In the genomic region with DNA sequence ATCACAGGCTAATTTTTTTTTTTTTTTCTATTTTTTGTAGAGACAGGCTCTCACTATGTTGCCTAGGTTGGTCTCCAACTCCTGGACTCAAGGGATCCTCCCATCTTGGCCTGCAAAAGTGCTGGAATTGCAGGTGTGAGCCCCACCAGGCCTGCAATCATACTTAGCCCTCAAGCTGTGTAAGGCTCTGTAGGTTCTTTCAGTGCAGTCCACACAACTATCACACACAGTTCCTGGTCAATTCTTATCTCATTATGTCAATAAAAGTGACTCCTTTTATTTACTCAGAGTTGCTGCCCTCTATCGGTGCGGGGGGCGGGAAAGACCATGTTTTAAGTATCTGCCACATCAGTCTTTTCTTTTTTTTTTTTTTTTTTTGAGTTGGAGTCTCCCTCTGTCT, we compare ENCODE assay signal across 9 cellular contexts. TPM values are rescaled to one million over a fixed set of nuclear protein-coding genes. Genes with fewer than 3 reads are reported as not detected.
DNase-seq lines count a peak whose midpoint lies in the region; ATAC-seq and TF ChIP-seq lines count a peak whose summit lies in the region.
"Had no signal": no experiment of that assay in that cellular context is flagged by ENCODE, and none has a peak within 500 bp of the region (broad histone marks: within the 10 kb centered on the region; RNA-seq: fewer than 3 reads in every experiment).

No MANE protein-coding gene starts in this region.

- intact Hi-C loops in activated CD4-positive, alpha-beta T cell treated with anti-CD3 and anti-CD28 coated beads for 36 hours (cut with DNase I, micrococcal nuclease) = no loop called here
- intact Hi-C loops in body of pancreas (cut with DNase I) = no loop called here

- CTCF ChIA-PET in activated CD4-positive, alpha-beta T cell treated with anti-CD3 and anti-CD28 coated beads for 36 hours (lab: Charles Lee) = interaction anchor here (0.7 to 0.9 kb wide), 2 partner anchors 87 to 178 kb away, joined by 3 read pairs; no protein-coding TSS in a partner anchor

- no peaks in the 10 kb centered on the region for H3K9me3 Mint-ChIP-seq in activated CD4-positive, alpha-beta T cell treated with anti-CD3 and anti-CD28 coated beads for 36 hours (ENCODE audit: low read depth)
- no peaks in the 10 kb centered on the region for H3K9me3 Mint-ChIP-seq in neural crest cell
- H3K9me3 Mint-ChIP-seq in T-helper 2 cell treated with Interferon-gamma antibody and Interleukin-4, amounts not matched to agents 5 μg/mL and 100 μg/mL, for 36 hours = no peaks in the 10 kb centered on the region

- TF ChIP-seq CTCF in NB4 (IDR thresholded peaks at IDR 0.05; ENCODE audit: low read depth, low read length) (peak; percentile 25), body of pancreas (IDR thresholded peaks at IDR 0.05) (peak in 6 of 7 experiments; percentile 24 to 86 (median 72)), neural crest cell (conservative IDR thresholded peaks at IDR 0.05) (peak; percentile 61)

- no peaks in the 10 kb centered on the region for H3K36me3 ChIP-seq in body of pancreas (replicated peaks in 1 of 2; ENCODE audit: insufficient read depth in 1 of 2, low read depth in 2 of 2)

- no peak overlapping the region for H3K4me3 ChIP-seq in NB4 (ENCODE audit: low read depth, low read length)
- no peak overlapping the region for H3K4me3 ChIP-seq in body of pancreas

- H3K4me3 Mint-ChIP-seq in activated CD4-positive, alpha-beta T cell treated with anti-CD3 and anti-CD28 coated beads for 36 hours = no peak overlapping the region
- H3K4me3 Mint-ChIP-seq in neural crest cell = no peak overlapping the region
- H3K4me3 Mint-ChIP-seq in T-helper 2 cell treated with Interferon-gamma antibody and Interleukin-4, amounts not matched to agents 5 μg/mL and 100 μg/mL, for 36 hours = no peak overlapping the region

- whole genome bisulfite sequencing in body of pancreas, 2 donors = 3 to 8% methylated on average over 3 of the region's 3 CpGs

- peak; percentile 48 for DNase-seq in activated CD4-positive, alpha-beta T cell treated with anti-CD3 and anti-CD28 coated beads for 36 hours
- no peak for DNase-seq in activated CD4-positive, alpha-beta T cell treated with anti-CD3 and anti-CD28 coated beads, Interleukin-2, amount 50 U/mL, for 48 hours
- DNase-seq in NB4 (ENCODE audit: low read depth) (peak; percentile 60), body of pancreas (peak; percentile 79 to 87 (median 82)), neural crest cell (ENCODE audit: low read depth, low spot score) (peak; percentile 5), DMS114 treated with DMSO at 0.1 percent for 48 hours (lab: John Stamatoyannopoulos, UW; ENCODE audit: unreplicated experiment) (no peak)
- no peak for DNase-seq in T-helper 2 cell treated with Interferon-gamma antibody and Interleukin-4, amounts not matched to agents 5 μg/mL and 100 μg/mL, for 36 hours (ENCODE audit: low spot score)
- DNase-seq: DND-41 had no signal

- H3K27me3 Mint-ChIP-seq in activated CD4-positive, alpha-beta T cell treated with anti-CD3 and anti-CD28 coated beads for 36 hours = no peaks in the 10 kb centered on the region
- no peaks in the 10 kb centered on the region for H3K27me3 Mint-ChIP-seq in neural crest cell (ENCODE audit: low read depth)
- H3K27me3 Mint-ChIP-seq in T-helper 2 cell treated with Interferon-gamma antibody and Interleukin-4, amounts not matched to agents 5 μg/mL and 100 μg/mL, for 36 hours (ENCODE audit: low read depth) = no peaks in the 10 kb centered on the region

- peak overlapping the region in 3 of 4 donors; percentile 33 to 58 (median 58) for H3K27ac ChIP-seq in body of pancreas

- no peaks in the 10 kb centered on the region for H3K27me3 ChIP-seq in body of pancreas

- no peaks in the 10 kb centered on the region for H3K36me3 Mint-ChIP-seq in activated CD4-positive, alpha-beta T cell treated with anti-CD3 and anti-CD28 coated beads for 36 hours (ENCODE audit: low read depth)
- H3K36me3 Mint-ChIP-seq in neural crest cell (ENCODE audit: low read depth) = no peaks in the 10 kb centered on the region
- no peaks in the 10 kb centered on the region for H3K36me3 Mint-ChIP-seq in T-helper 2 cell treated with Interferon-gamma antibody and Interleukin-4, amounts not matched to agents 5 μg/mL and 100 μg/mL, for 36 hours (ENCODE audit: low read depth)

- no peaks in the 10 kb centered on the region for H3K9me3 ChIP-seq in body of pancreas

- peaks cover 23% of the 10 kb centered on the region for H3K4me1 ChIP-seq in body of pancreas

- no peak for ATAC-seq in activated CD4-positive, alpha-beta T cell treated with anti-CD3 and anti-CD28 coated beads for 36 hours
- ATAC-seq in body of pancreas (peak; percentile 99), GM21447 (IDR thresholded peaks at IDR 0.05; ENCODE audit: unreplicated experiment) (no peak)

- no peak for TF ChIP-seq POLR2A in NB4 (IDR thresholded peaks at IDR 0.05; ENCODE audit: extremely low read depth, insufficient read length)
- no peak for TF ChIP-seq POLR2A in body of pancreas (IDR thresholded peaks at IDR 0.05)

- no peaks in the 10 kb centered on the region for H3K4me1 Mint-ChIP-seq in activated CD4-positive, alpha-beta T cell treated with anti-CD3 and anti-CD28 coated beads for 36 hours
- H3K4me1 Mint-ChIP-seq in neural crest cell = peaks cover 15% of the 10 kb centered on the region
- no peaks in the 10 kb centered on the region for H3K4me1 Mint-ChIP-seq in T-helper 2 cell treated with Interferon-gamma antibody and Interleukin-4, amounts not matched to agents 5 μg/mL and 100 μg/mL, for 36 hours (ENCODE audit: low read depth)

- no peak overlapping the region for H3K27ac Mint-ChIP-seq in activated CD4-positive, alpha-beta T cell treated with anti-CD3 and anti-CD28 coated beads for 36 hours
- H3K27ac Mint-ChIP-seq in neural crest cell (ENCODE audit: unreplicated experiment) = no peak overlapping the region
- no peak overlapping the region for H3K27ac Mint-ChIP-seq in T-helper 2 cell treated with Interferon-gamma antibody and Interleukin-4, amounts not matched to agents 5 μg/mL and 100 μg/mL, for 36 hours

- POLR2A ChIA-PET in activated CD4-positive, alpha-beta T cell treated with anti-CD3 and anti-CD28 coated beads for 36 hours (lab: Charles Lee) = no interaction called here

RNA-seq across cellular contexts. Expression of a gene that starts 29.0 kb away (rescaled TPM):
- 100 to 1,000 TPM; 396 to 511 TPM for total RNA-seq in activated CD4-positive, alpha-beta T cell treated with anti-CD3 and anti-CD28 coated beads for 36 hours
- 1 to 10 TPM; 6.6 to 9.6 TPM for total RNA-seq in body of pancreas
- 50.6 and 52.2 TPM in 2 replicates for total RNA-seq in neural crest cell

RNA-seq across cellular contexts. Expression of a gene that starts 34.3 kb away (rescaled TPM):
- total RNA-seq in activated CD4-positive, alpha-beta T cell treated with anti-CD3 and anti-CD28 coated beads for 36 hours = under 1 TPM; 0.19 to 0.25 TPM
- total RNA-seq in body of pancreas = 1 to 10 TPM; 3.6 to 8.6 TPM
- total RNA-seq in neural crest cell = 1.8 and 2.0 TPM in 2 replicates

Comparison
In these comparisons a context has a peak if more than half of its experiments do, and no peak if none do; other contexts are left out.
1. DNase-seq: peak in activated CD4-positive, alpha-beta T cell treated with anti-CD3 and anti-CD28 coated beads for 36 hours (single experiment), NB4 (single experiment), body of pancreas (4 of 4) and neural crest cell (single experiment); none in activated CD4-positive, alpha-beta T cell treated with anti-CD3 and anti-CD28 coated beads, Interleukin-2, amount 50 U/mL, for 48 hours (0 of 2), T-helper 2 cell treated with Interferon-gamma antibody and Interleukin-4, amounts not matched to agents 5 μg/mL and 100 μg/mL, for 36 hours (single experiment) and DMS114 treated with DMSO at 0.1 percent for 48 hours (single experiment).
2. Peak in every context shown above with its lines, with median percentiles within 50 percentile points of each other: CTCF ChIP-seq.